19 cellular contexts compared by ENCODE assay signal in genomic region chr10:110368556-110368955, GRCh38.
"Had no signal": no experiment of that assay in that cellular context is flagged by ENCODE, and none has a peak within 500 bp of the region (broad histone marks: within the 10 kb centered on the region; RNA-seq: fewer than 3 reads in every experiment).

No MANE protein-coding gene starts in this region.

- H3K9me3 Mint-ChIP-seq: neural crest cell, type B pancreatic cell had no signal

- H3K4me1 ChIP-seq: gastroesophageal sphincter, lower lobe of right lung, prostate gland had no signal

- ATAC-seq: gastroesophageal sphincter, heart right ventricle, lower lobe of right lung had no signal

- H3K36me3 ChIP-seq: gastroesophageal sphincter, heart right ventricle, lower lobe of right lung, prostate gland, suprapubic skin had no signal

- DNase-seq: activated CD4-positive, alpha-beta T cell treated with anti-CD3 and anti-CD28 coated beads for 1 hour; activated CD4-positive, alpha-beta T cell treated with anti-CD3 and anti-CD28 coated beads, Interleukin-2, amount 50 U/mL, for 48 hours; amniotic stem cell; erythroblast; heart right ventricle; left cardiac atrium; lower lobe of right lung; right cardiac atrium; stimulated activated CD4-positive, alpha-beta T cell treated with anti-CD3 and anti-CD28 coated beads, Interleukin-15, amount 100 ng/mL, for 24 hours; stimulated activated CD4-positive, alpha-beta T cell treated with anti-CD3 and anti-CD28 coated beads, Interleukin-4, amount 100 ng/mL, for 24 hours; stimulated activated naive CD4-positive, alpha-beta T cell treated with Interleukin-2 at 50 U/mL for 16 hours; T1000 had no signal

- H3K4me3 ChIP-seq: gastroesophageal sphincter, heart right ventricle, lower lobe of right lung, prostate gland, skin epidermis, suprapubic skin had no signal

- H3K27me3 ChIP-seq: gastroesophageal sphincter, heart right ventricle, suprapubic skin had no signal

- H3K36me3 Mint-ChIP-seq: activated naive CD8-positive, alpha-beta T cell; type B pancreatic cell had no signal

- H3K27me3 Mint-ChIP-seq: activated naive CD8-positive, alpha-beta T cell; type B pancreatic cell had no signal

- H3K27ac Mint-ChIP-seq: activated naive CD8-positive, alpha-beta T cell; type B pancreatic cell had no signal

- H3K4me3 Mint-ChIP-seq: activated naive CD8-positive, alpha-beta T cell; neural crest cell; type B pancreatic cell had no signal

- H3K9me3 ChIP-seq: gastroesophageal sphincter, heart right ventricle, lower lobe of right lung, prostate gland, suprapubic skin had no signal

- H3K27ac ChIP-seq: gastroesophageal sphincter, heart right ventricle, lower lobe of right lung, prostate gland, skin epidermis, suprapubic skin had no signal
